Comparison of ENCODE assay signal across 10 cellular contexts in the genomic region with DNA sequence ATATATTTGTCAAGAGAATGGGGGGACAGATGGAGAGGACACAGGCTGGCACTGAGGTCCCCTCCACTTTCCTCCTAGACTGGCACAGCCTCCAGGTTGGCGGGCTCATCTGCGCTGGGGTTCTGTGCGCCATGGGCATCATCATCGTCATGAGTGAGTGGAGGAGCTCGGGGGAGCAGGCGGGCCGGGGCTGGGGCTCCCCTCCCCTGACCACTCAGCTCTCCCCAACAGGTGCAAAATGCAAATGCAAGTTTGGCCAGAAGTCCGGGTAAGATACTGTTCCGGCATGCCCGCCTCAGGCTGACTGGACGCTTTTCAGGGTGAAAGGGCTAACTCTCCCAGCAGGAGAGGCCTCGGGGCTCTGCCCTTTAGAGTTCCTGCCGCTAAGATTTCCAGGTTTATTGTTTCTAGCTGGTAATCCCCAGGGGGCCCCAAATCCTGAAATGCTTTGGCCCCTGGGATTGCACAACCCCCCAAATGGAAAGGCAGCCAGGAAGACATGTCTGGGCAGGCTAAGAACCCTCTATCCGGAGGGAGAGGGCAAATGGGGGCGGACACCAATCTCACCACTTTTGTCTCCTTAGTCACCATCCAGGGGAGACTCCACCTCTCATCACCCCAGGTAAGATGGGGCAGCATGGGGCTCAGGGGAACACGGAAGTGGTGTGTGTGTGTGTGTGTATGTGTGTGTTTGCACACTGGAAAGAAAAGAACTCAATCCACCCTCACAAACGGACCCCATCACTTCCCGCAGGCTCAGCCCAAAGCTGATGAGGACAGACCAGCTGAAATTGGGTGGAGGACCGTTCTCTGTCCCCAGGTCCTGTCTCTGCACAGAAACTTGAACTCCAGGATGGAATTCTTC. TPM values are rescaled to one million over a fixed set of nuclear protein-coding genes. Genes with fewer than 3 reads are reported as not detected.
DNase-seq lines count a peak whose midpoint lies in the region; ATAC-seq, FAIRE-seq and TF ChIP-seq lines count a peak whose summit lies in the region.
"Had no signal": no experiment of that assay in that cellular context is flagged by ENCODE, and none has a peak within 500 bp of the region (broad histone marks: within the 10 kb centered on the region; RNA-seq: fewer than 3 reads in every experiment).

No MANE protein-coding gene starts in this region.

- H3K4me2 ChIP-seq in IMR-90 (ENCODE audit: low read depth, low read length) (no peak overlapping the region), K562 (ENCODE audit: insufficient read depth, low read length) (no peak overlapping the region)

- ATAC-seq in IMR-90 (ENCODE audit: low read depth) (no peak), K562 (no peak)

- H2BK15ac ChIP-seq in IMR-90 (ENCODE audit: low read depth, low read length): no peak overlapping the region

- H3K79me2 ChIP-seq in K562 (ENCODE audit: control insufficient read depth, insufficient read depth, low read length): no peaks in the 10 kb centered on the region

- FAIRE-seq in K562 (lab: Jason Lieb, UNC): peak; percentile 40
- FAIRE-seq in kidney (lab: Jason Lieb, UNC): no peak
- FAIRE-seq in frontal cortex (lab: Jason Lieb, UNC): no peak

- H3K14ac ChIP-seq in IMR-90 (replicated peaks; ENCODE audit: low read depth, low read length): no peak overlapping the region

- dilution Hi-C loops in IMR-90 (cut with HindIII; ENCODE audit: low sequenced_read_pairs, unreplicated experiment): no loop called here

- H3K4me3 ChIP-seq in IMR-90 (ENCODE audit: insufficient read depth, low read depth, low read length) (no peak overlapping the region), K562 (no peak overlapping the region), kidney (ENCODE audit: low read length in 2 of 2) (no peak overlapping the region), adrenal gland (no peak overlapping the region)

- peak overlapping the region; percentile 79 for H2AK9ac ChIP-seq in IMR-90 (replicated peaks; ENCODE audit: low read depth, low read length, poor library complexity)

- H3K79me1 ChIP-seq in IMR-90 (ENCODE audit: low read depth in 1 of 2, low read length in 2 of 2): 0 out of 4 replicates have a peak, but pooled peaks cover 0 to 7% of the 10 kb centered on the region in 2 experiments

- H2AK5ac ChIP-seq in IMR-90 (ENCODE audit: low read depth, low read length): peak overlapping the region; percentile 12; the same call in 1 of the 2 replicates

- TF ChIP-seq RAD21 in IMR-90 (IDR thresholded peaks at IDR 0.05; ENCODE audit: low read length): no peak
- no peak for TF ChIP-seq RAD21 in K562 (CRISPR knock-in tag; conservative IDR thresholded peaks at IDR 0.05 in 1 of 2, IDR thresholded peaks at IDR 0.05 in 1 of 2)

- TF ChIP-seq CTCF in IMR-90 (conservative IDR thresholded peaks at IDR 0.05; ENCODE audit: low read depth, low read length): no peak
- TF ChIP-seq CTCF in K562 (IDR thresholded peaks at IDR 0.05 in 2 of 3, conservative IDR thresholded peaks at IDR 0.05 in 1 of 3; ENCODE audit: insufficient read depth in 2 of 3, low read depth in 1 of 3, low read length in 3 of 3): no peak
- no peak for TF ChIP-seq CTCF in kidney (IDR thresholded peaks at IDR 0.05; ENCODE audit: borderline replicate concordance, extremely low read depth, insufficient read depth)
- no peak for TF ChIP-seq CTCF in adrenal gland (IDR thresholded peaks at IDR 0.05)

- WGBS in IMR-90 (ENCODE audit: extremely low coverage in 2 of 2, insufficient read length in 1 of 2), 2 experiments: 86% methylated on average over 1 of the region's 19 CpGs; no CpG with 5 or more reads in 1 of the 2 experiments
- WGBS in K562 (ENCODE audit: insufficient coverage, low coverage, missing lambda C conversion rate): 54% methylated on average over 16 of the region's 19 CpGs
- 81 to 95% (median 89%) methylated on average over 17 to 19 of the region's 19 CpGs for WGBS in adrenal gland, 4 donors

- intact Hi-C loops in IMR-90 (cut with micrococcal nuclease): no loop called here
- intact Hi-C loops in K562 (cut with micrococcal nuclease): no loop called here
- intact Hi-C loops in kidney (cut with DNase I): no loop called here
- intact Hi-C loops in adrenal gland (cut with DNase I): no loop called here

- H2AFZ ChIP-seq in IMR-90 (replicated peaks; ENCODE audit: low read length, poor library complexity) (no peak overlapping the region), K562 (ENCODE audit: low read depth, low read length) (no peak overlapping the region)

- H2BK120ac ChIP-seq in IMR-90 (ENCODE audit: low read depth, low read length): no peak overlapping the region

- H3K18ac ChIP-seq in IMR-90 (ENCODE audit: low read depth, low read length): no peak overlapping the region

- no peak overlapping the region for H3K56ac ChIP-seq in IMR-90 (ENCODE audit: extremely low read depth, insufficient read depth, low read length)

- H4K8ac ChIP-seq in IMR-90 (ENCODE audit: low read depth in 2 of 2, low read length in 2 of 2): 0 out of 4 replicates have a peak overlapping the region, but pooled peaks of 1 of the 2 experiments have one; percentile 35

- CTCF ChIA-PET in IMR-90 (lab: Yijun Ruan, JAX) (no interaction called here), K562 (lab: Yijun Ruan, JAX; ENCODE audit: low intra/inter-chr PET ratio) (no interaction called here)

- no peak overlapping the region for H2BK5ac ChIP-seq in IMR-90 (ENCODE audit: low read depth, low read length, poor library complexity, severe bottlenecking)

- peaks cover 2% of the 10 kb centered on the region; the same call in 1 of the 2 replicates for H3K4me1 ChIP-seq in IMR-90 (ENCODE audit: control insufficient read depth, insufficient read depth, low read length)
- H3K4me1 ChIP-seq in K562 (replicated peaks in 1 of 2; ENCODE audit: control insufficient read depth in 2 of 2, insufficient read depth in 2 of 2, low read length in 2 of 2): peaks cover 8 to 46% of the 10 kb centered on the region in 2 experiments; a peak in 4 of 5 replicates
- peaks cover 0 to 9% of the 10 kb centered on the region in 2 donors for H3K4me1 ChIP-seq in kidney (ENCODE audit: control insufficient read depth in 1 of 2, insufficient read depth in 1 of 2, low read depth in 1 of 2, low read length in 2 of 2)
- H3K4me1 ChIP-seq in adrenal gland (replicated peaks in 1 of 2): peaks cover 0 to 30% of the 10 kb centered on the region in 2 donors

- no peak overlapping the region; the same call in 1 of the 2 replicates for H4K91ac ChIP-seq in IMR-90 (ENCODE audit: insufficient read depth, low read depth, low read length)

- no peaks in the 10 kb centered on the region for H3K9me3 ChIP-seq in IMR-90 (ENCODE audit: control insufficient read depth, insufficient read depth, low read length)
- H3K9me3 ChIP-seq in K562 (replicated peaks; ENCODE audit: control insufficient read depth, insufficient read depth, low read depth, low read length): no peaks in the 10 kb centered on the region
- H3K9me3 ChIP-seq in kidney (ENCODE audit: control insufficient read depth in 1 of 2, low read length in 2 of 2): no peaks in the 10 kb centered on the region
- H3K9me3 ChIP-seq in adrenal gland (replicated peaks in 1 of 3): no peaks in the 10 kb centered on the region

- H4K20me1 ChIP-seq in IMR-90 (ENCODE audit: insufficient read depth, low read length) (no peaks in the 10 kb centered on the region), K562 (replicated peaks; ENCODE audit: control insufficient read depth, insufficient read depth, low read length) (no peaks in the 10 kb centered on the region)

- in situ Hi-C loops in IMR-90 (cut with MboI; ENCODE audit: low sequenced_read_pairs): no loop called here
- in situ Hi-C loops in K562 (cut with MboI): no loop called here

- TF ChIP-seq POLR2A in IMR-90 (IDR thresholded peaks at IDR 0.05; ENCODE audit: low read depth, low read length) (no peak), K562 (conservative IDR thresholded peaks at IDR 0.05) (no peak), adrenal gland (IDR thresholded peaks at IDR 0.05) (no peak)

- H3K36me3 ChIP-seq in IMR-90 (ENCODE audit: control insufficient read depth, insufficient read depth, low read length): no peaks in the 10 kb centered on the region
- H3K36me3 ChIP-seq in K562 (ENCODE audit: control insufficient read depth, insufficient read depth, low read length): no peaks in the 10 kb centered on the region
- H3K36me3 ChIP-seq in kidney (ENCODE audit: control insufficient read depth in 1 of 2, insufficient read depth in 2 of 2, low read length in 2 of 2): no peaks in the 10 kb centered on the region
- H3K36me3 ChIP-seq in adrenal gland (replicated peaks in 1 of 2): no peaks in the 10 kb centered on the region

- H4K5ac ChIP-seq in IMR-90 (ENCODE audit: low read depth, low read length): no peak overlapping the region

- POLR2A ChIA-PET in IMR-90 (lab: Charles Lee; ENCODE audit: unreplicated experiment): no interaction called here
- POLR2A ChIA-PET in K562 (lab: Yijun Ruan, JAX): interaction anchor here (0.7 to 0.8 kb wide), 2 partner anchors 18 to 113 kb away, joined by 3 read pairs; no protein-coding TSS in a partner anchor

- H3K23ac ChIP-seq in IMR-90 (ENCODE audit: low read depth, low read length): no peak overlapping the region

- BruUV-seq in IMR-90 (replicated peaks; lab: Mats Ljungman, UMichigan) (no TSS peak), K562 (replicated peaks; lab: Mats Ljungman, UMichigan) (no TSS peak)

- no peak overlapping the region for H3K9ac ChIP-seq in IMR-90 (ENCODE audit: low read depth, low read length)
- no peak overlapping the region; a peak in 1 of 4 replicates for H3K9ac ChIP-seq in K562 (ENCODE audit: insufficient read depth in 1 of 2, low read depth in 2 of 2, low read length in 2 of 2)
- H3K9ac ChIP-seq in kidney (ENCODE audit: low read length in 2 of 2): no peak overlapping the region

- H2BK20ac ChIP-seq in IMR-90 (ENCODE audit: low read depth, low read length): no peak overlapping the region

- DNase-seq in IMR-90: no peak
- no peak for DNase-seq in K562 (ENCODE audit: extremely low read depth in 1 of 4, low spot score in 3 of 4)
- DNase-seq in kidney: peak; percentile 69
- DNase-seq in stimulated activated CD8-positive, alpha-beta memory T cell treated with anti-CD3 and anti-CD28 coated beads, Interleukin-4, amount 100 ng/mL, for 48 hours: no peak
- no peak for DNase-seq in T-helper 9 cell
- no peak for DNase-seq in frontal cortex (ENCODE audit: low spot score in 2 of 2)
- DNase-seq in adrenal gland: no peak
- DNase-seq: NCI-H226 had no signal

- TF ChIP-seq EP300 in K562 (IDR thresholded peaks at IDR 0.05; ENCODE audit: low read length): no peak

- no peak overlapping the region for H3K4ac ChIP-seq in IMR-90 (ENCODE audit: low read depth, low read length)

- no peaks in the 10 kb centered on the region; the same call in 1 of the 2 replicates for H3K27me3 ChIP-seq in IMR-90 (ENCODE audit: control insufficient read depth, insufficient read depth, low read length)
- H3K27me3 ChIP-seq in K562 (ENCODE audit: control insufficient read depth in 2 of 2, insufficient read depth in 2 of 2, low read length in 2 of 2): peaks cover 0 to 4% of the 10 kb centered on the region in 2 experiments; a peak in 1 of 5 replicates
- H3K27me3 ChIP-seq in adrenal gland: no peaks in the 10 kb centered on the region

- H3K9me1 ChIP-seq in IMR-90 (ENCODE audit: insufficient read depth, low read length) (peaks cover 7% of the 10 kb centered on the region; the same call in 1 of the 2 replicates), K562 (ENCODE audit: control insufficient read depth, insufficient read depth, low read length) (no peaks in the 10 kb centered on the region)

- H3K27ac ChIP-seq in IMR-90 (ENCODE audit: insufficient read depth, low read length) (no peak overlapping the region), K562 (ENCODE audit: extremely low read depth, low read depth, low read length) (no peak overlapping the region), kidney (ENCODE audit: low read depth in 2 of 2, low read length in 2 of 2) (no peak overlapping the region), temporal lobe (ENCODE audit: low read depth, low read length) (peak overlapping the region; percentile 100), adrenal gland (peak overlapping the region in 1 of 5 donors; percentile 74)

RNA-seq across cellular contexts. Expression of a gene that starts 7.3 kb away (rescaled TPM):
- total RNA-seq in IMR-90 (2012; rRNA removed) (not detected in 2 replicates), K562 (2014; rRNA removed) (not detected in 2 replicates), K562 (2014; rRNA removed; fragmentation: Illumina TruSeq; extraction: Trizol) (not detected in 2 replicates), K562 (2015; rRNA removed; fragmentation: Illumina TruSeq; extraction: Trizol) (not detected in 2 replicates), K562 (2021) (0.24 and 0.60 TPM in 2 replicates), kidney (33.7 TPM), temporal lobe (not detected), frontal cortex (not detected), adrenal gland (1 to 10 TPM in 2 of 8 donors, under 1 TPM in 3, not detected in 3; 0.34 to 4.6 (median 0.75) TPM)
- polyA plus RNA-seq in IMR-90 (2012; rRNA removed) (not detected in 2 replicates), K562 (2011; rRNA removed) (not detected in 2 replicates), K562 (2014; fragmentation: Illumina TruSeq; extraction: Trizol) (not detected in 2 replicates), K562 (2014; fragmentation: Nextera tagmentation; extraction: Ambion mirVana) (not detected), K562 (2014; rRNA removed) (not detected in 2 replicates), kidney (ENCODE audit: insufficient read depth, low read depth, low replicate concordance) (26.4 TPM), adrenal gland (1 to 10 TPM in 2 of 3 donors, under 1 TPM in 1; 0.35 to 4.0 (median 4.0) TPM)
- polyA plus RNA-seq in IMR-90 (2012; cell fraction: cytosol; rRNA removed): not detected in 2 replicates
- not detected in 2 replicates for polyA plus RNA-seq in IMR-90 (2012; cell fraction: nucleus; rRNA removed; ENCODE audit: low replicate concordance)
- not detected in 2 replicates for total RNA-seq in K562 (2011; cell fraction: chromatin; rRNA removed; ENCODE audit: low replicate concordance)
- not detected in 2 replicates for total RNA-seq in K562 (2011; cell fraction: nucleolus; rRNA removed)
- not detected in 2 replicates for total RNA-seq in K562 (2011; cell fraction: nucleoplasm; rRNA removed)
- polyA plus RNA-seq in K562 (2011; cell fraction: cytosol; rRNA removed): not detected in 2 replicates
- polyA plus RNA-seq in K562 (2011; cell fraction: nucleus; rRNA removed): not detected in 2 replicates
- polyA plus RNA-seq in K562 (2012): 0.16 TPM in 1 of 2 replicates, not detected in the other
- not detected in 2 replicates for polyA minus RNA-seq in K562 (2011; rRNA and poly(A)+ RNA removed)
- polyA minus RNA-seq in K562 (2011; cell fraction: cytosol; rRNA and poly(A)+ RNA removed): not detected in 2 replicates
- polyA minus RNA-seq in K562 (2011; cell fraction: nucleus; rRNA and poly(A)+ RNA removed): not detected in 2 replicates
- total RNA-seq: dermis microvascular lymphatic vessel endothelial cell had no signal

RNA-seq across cellular contexts. Expression of a gene that starts 11.9 kb away (rescaled TPM):
- total RNA-seq in IMR-90 (2012; rRNA removed): not detected in 2 replicates
- 0.06 and 0.10 TPM in 2 replicates for polyA plus RNA-seq in IMR-90 (2012; rRNA removed)
- 0.05 TPM in 1 of 2 replicates, not detected in the other for polyA plus RNA-seq in IMR-90 (2012; cell fraction: cytosol; rRNA removed)
- 2.3 and 3.5 TPM in 2 replicates for polyA plus RNA-seq in IMR-90 (2012; cell fraction: nucleus; rRNA removed; ENCODE audit: low replicate concordance)
- total RNA-seq in K562 (2011; cell fraction: chromatin; rRNA removed; ENCODE audit: low replicate concordance): 1.9 TPM in 2 replicates
- 0.67 and 0.92 TPM in 2 replicates for total RNA-seq in K562 (2011; cell fraction: nucleolus; rRNA removed)
- total RNA-seq in K562 (2011; cell fraction: nucleoplasm; rRNA removed): 0.88 and 0.92 TPM in 2 replicates
- total RNA-seq in K562 (2014; rRNA removed): 0.14 TPM in 1 of 2 replicates, not detected in the other
- total RNA-seq in K562 (2014; rRNA removed; fragmentation: Illumina TruSeq; extraction: Trizol): not detected in 2 replicates
- total RNA-seq in K562 (2015; rRNA removed; fragmentation: Illumina TruSeq; extraction: Trizol): not detected in 2 replicates
- total RNA-seq in K562 (2021): 0.24 TPM in 1 of 2 replicates, not detected in the other
- polyA plus RNA-seq in K562 (2011; rRNA removed): 0.29 and 0.73 TPM in 2 replicates
- 0.16 and 0.37 TPM in 2 replicates for polyA plus RNA-seq in K562 (2011; cell fraction: cytosol; rRNA removed)
- polyA plus RNA-seq in K562 (2011; cell fraction: nucleus; rRNA removed): 3.1 and 4.6 TPM in 2 replicates
- polyA plus RNA-seq in K562 (2012): 0.35 and 1.6 TPM in 2 replicates
- polyA plus RNA-seq in K562 (2014; fragmentation: Illumina TruSeq; extraction: Trizol): 0.30 and 0.33 TPM in 2 replicates
- not detected for polyA plus RNA-seq in K562 (2014; fragmentation: Nextera tagmentation; extraction: Ambion mirVana)
- polyA plus RNA-seq in K562 (2014; rRNA removed): 0.21 and 1.1 TPM in 2 replicates
- not detected in 2 replicates for polyA minus RNA-seq in K562 (2011; rRNA and poly(A)+ RNA removed)
- not detected in 2 replicates for polyA minus RNA-seq in K562 (2011; cell fraction: cytosol; rRNA and poly(A)+ RNA removed)
- 0.54 TPM in 1 of 2 replicates, not detected in the other for polyA minus RNA-seq in K562 (2011; cell fraction: nucleus; rRNA and poly(A)+ RNA removed)
- 7.5 TPM for total RNA-seq in kidney
- polyA plus RNA-seq in kidney (ENCODE audit: insufficient read depth, low read depth, low replicate concordance): 5.1 TPM
- 5.2 TPM for total RNA-seq in temporal lobe
- total RNA-seq in frontal cortex: 9.0 TPM
- 1 to 10 TPM in 6 of 8 donors, under 1 TPM in 2; 0.17 to 4.4 (median 1.2) TPM for total RNA-seq in adrenal gland
- polyA plus RNA-seq in adrenal gland: 10 to 100 TPM in 2 of 3 donors, 1 to 10 TPM in 1; 1.8 to 22.4 (median 19.5) TPM
- total RNA-seq: dermis microvascular lymphatic vessel endothelial cell had no signal

RNA-seq across cellular contexts. Expression of a gene that starts 15.7 kb away (rescaled TPM):
- total RNA-seq in IMR-90 (2012; rRNA removed) (0.18 TPM in 1 of 2 replicates, not detected in the other), K562 (2014; rRNA removed) (2.3 and 2.4 TPM in 2 replicates), K562 (2014; rRNA removed; fragmentation: Illumina TruSeq; extraction: Trizol) (not detected in 2 replicates), K562 (2015; rRNA removed; fragmentation: Illumina TruSeq; extraction: Trizol) (0.60 and 1.3 TPM in 2 replicates), K562 (2021) (1.7 and 2.7 TPM in 2 replicates), kidney (31.8 TPM), temporal lobe (0.74 TPM), frontal cortex (not detected), adrenal gland (10 to 100 TPM in 3 of 8 donors, 1 to 10 TPM in 4, not detected in 1; 2.0 to 16.1 (median 9.4) TPM)
- polyA plus RNA-seq in IMR-90 (2012; rRNA removed) (2.7 and 3.9 TPM in 2 replicates), K562 (2011; rRNA removed) (0.40 and 0.66 TPM in 2 replicates), K562 (2014; fragmentation: Illumina TruSeq; extraction: Trizol) (0.71 and 2.1 TPM in 2 replicates), K562 (2014; fragmentation: Nextera tagmentation; extraction: Ambion mirVana) (not detected), K562 (2014; rRNA removed) (2.4 and 3.2 TPM in 2 replicates), kidney (ENCODE audit: insufficient read depth, low read depth, low replicate concordance) (39.0 TPM), adrenal gland (10 to 100 TPM in 2 of 3 donors, 1 to 10 TPM in 1; 5.5 to 58.6 (median 45.7) TPM)
- 1.0 and 7.5 TPM in 2 replicates for polyA plus RNA-seq in IMR-90 (2012; cell fraction: cytosol; rRNA removed)
- polyA plus RNA-seq in IMR-90 (2012; cell fraction: nucleus; rRNA removed; ENCODE audit: low replicate concordance): 3.4 and 3.9 TPM in 2 replicates
- total RNA-seq in K562 (2011; cell fraction: chromatin; rRNA removed; ENCODE audit: low replicate concordance): 0.67 TPM in 1 of 2 replicates, not detected in the other
- total RNA-seq in K562 (2011; cell fraction: nucleolus; rRNA removed): 0.50 TPM in 1 of 2 replicates, not detected in the other
- total RNA-seq in K562 (2011; cell fraction: nucleoplasm; rRNA removed): not detected in 2 replicates
- polyA plus RNA-seq in K562 (2011; cell fraction: cytosol; rRNA removed): 0.16 TPM in 1 of 2 replicates, not detected in the other
- 0.49 and 2.1 TPM in 2 replicates for polyA plus RNA-seq in K562 (2011; cell fraction: nucleus; rRNA removed)
- polyA plus RNA-seq in K562 (2012): 2.1 and 4.4 TPM in 2 replicates
- not detected in 2 replicates for polyA minus RNA-seq in K562 (2011; rRNA and poly(A)+ RNA removed)
- not detected in 2 replicates for polyA minus RNA-seq in K562 (2011; cell fraction: cytosol; rRNA and poly(A)+ RNA removed)
- polyA minus RNA-seq in K562 (2011; cell fraction: nucleus; rRNA and poly(A)+ RNA removed): 0.67 TPM in 1 of 2 replicates, not detected in the other
- total RNA-seq: dermis microvascular lymphatic vessel endothelial cell had no signal

RNA-seq across cellular contexts. Expression of a gene that starts 20.1 kb away (rescaled TPM):
- total RNA-seq in IMR-90 (2012; rRNA removed) (not detected in 2 replicates), K562 (2014; rRNA removed) (not detected in 2 replicates), K562 (2014; rRNA removed; fragmentation: Illumina TruSeq; extraction: Trizol) (not detected in 2 replicates), K562 (2015; rRNA removed; fragmentation: Illumina TruSeq; extraction: Trizol) (0.26 and 0.36 TPM in 2 replicates), K562 (2021) (0.27 and 0.80 TPM in 2 replicates), kidney (0.94 TPM), temporal lobe (10.1 TPM), frontal cortex (10.6 TPM), adrenal gland (not detected)
- polyA plus RNA-seq in IMR-90 (2012; rRNA removed) (0.31 and 0.39 TPM in 2 replicates), K562 (2011; rRNA removed) (0.18 and 0.26 TPM in 2 replicates), K562 (2014; fragmentation: Illumina TruSeq; extraction: Trizol) (0.28 TPM in 1 of 2 replicates, not detected in the other), K562 (2014; fragmentation: Nextera tagmentation; extraction: Ambion mirVana) (under 1 TPM; 0.10 to 0.13 TPM), K562 (2014; rRNA removed) (0.32 and 0.46 TPM in 2 replicates), kidney (ENCODE audit: insufficient read depth, low read depth, low replicate concordance) (not detected), adrenal gland (under 1 TPM in 2 of 3 donors, not detected in 1; 0.64 to 0.67 TPM)
- 0.11 and 2.0 TPM in 2 replicates for polyA plus RNA-seq in IMR-90 (2012; cell fraction: cytosol; rRNA removed)
- 0.35 and 0.60 TPM in 2 replicates for polyA plus RNA-seq in IMR-90 (2012; cell fraction: nucleus; rRNA removed; ENCODE audit: low replicate concordance)
- 0.39 and 0.76 TPM in 2 replicates for total RNA-seq in K562 (2011; cell fraction: chromatin; rRNA removed; ENCODE audit: low replicate concordance)
- total RNA-seq in K562 (2011; cell fraction: nucleolus; rRNA removed): not detected in 2 replicates
- total RNA-seq in K562 (2011; cell fraction: nucleoplasm; rRNA removed): not detected in 2 replicates
- polyA plus RNA-seq in K562 (2011; cell fraction: cytosol; rRNA removed): 0.24 and 0.51 TPM in 2 replicates
- polyA plus RNA-seq in K562 (2011; cell fraction: nucleus; rRNA removed): 0.48 and 1.2 TPM in 2 replicates
- 1.4 and 1.5 TPM in 2 replicates for polyA plus RNA-seq in K562 (2012)
- not detected in 2 replicates for polyA minus RNA-seq in K562 (2011; rRNA and poly(A)+ RNA removed)
- not detected in 2 replicates for polyA minus RNA-seq in K562 (2011; cell fraction: cytosol; rRNA and poly(A)+ RNA removed)
- not detected in 2 replicates for polyA minus RNA-seq in K562 (2011; cell fraction: nucleus; rRNA and poly(A)+ RNA removed)
- total RNA-seq: dermis microvascular lymphatic vessel endothelial cell had no signal

RNA-seq across cellular contexts. Expression of a gene that starts 31.6 kb away (rescaled TPM):
- total RNA-seq in IMR-90 (2012; rRNA removed): 45.8 and 53.6 TPM in 2 replicates
- 245 and 287 TPM in 2 replicates for polyA plus RNA-seq in IMR-90 (2012; rRNA removed)
- polyA plus RNA-seq in IMR-90 (2012; cell fraction: cytosol; rRNA removed): 162 and 289 TPM in 2 replicates
- polyA plus RNA-seq in IMR-90 (2012; cell fraction: nucleus; rRNA removed; ENCODE audit: low replicate concordance): 57.5 and 83.6 TPM in 2 replicates
- 134 and 231 TPM in 2 replicates for total RNA-seq in K562 (2011; cell fraction: chromatin; rRNA removed; ENCODE audit: low replicate concordance)
- total RNA-seq in K562 (2011; cell fraction: nucleolus; rRNA removed): 240 and 311 TPM in 2 replicates
- total RNA-seq in K562 (2011; cell fraction: nucleoplasm; rRNA removed): 297 and 340 TPM in 2 replicates
- 174 and 300 TPM in 2 replicates for total RNA-seq in K562 (2014; rRNA removed)
- 122 and 147 TPM in 2 replicates for total RNA-seq in K562 (2014; rRNA removed; fragmentation: Illumina TruSeq; extraction: Trizol)
- total RNA-seq in K562 (2015; rRNA removed; fragmentation: Illumina TruSeq; extraction: Trizol): 252 and 264 TPM in 2 replicates
- total RNA-seq in K562 (2021): 250 and 256 TPM in 2 replicates
- 104 and 125 TPM in 2 replicates for polyA plus RNA-seq in K562 (2011; rRNA removed)
- polyA plus RNA-seq in K562 (2011; cell fraction: cytosol; rRNA removed): 271 and 533 TPM in 2 replicates
- polyA plus RNA-seq in K562 (2011; cell fraction: nucleus; rRNA removed): 105 and 188 TPM in 2 replicates
- polyA plus RNA-seq in K562 (2012): 353 and 530 TPM in 2 replicates
- 522 and 537 TPM in 2 replicates for polyA plus RNA-seq in K562 (2014; fragmentation: Illumina TruSeq; extraction: Trizol)
- 100 to 1,000 TPM; 125 to 198 TPM for polyA plus RNA-seq in K562 (2014; fragmentation: Nextera tagmentation; extraction: Ambion mirVana)
- 120 and 155 TPM in 2 replicates for polyA plus RNA-seq in K562 (2014; rRNA removed)
- polyA minus RNA-seq in K562 (2011; rRNA and poly(A)+ RNA removed): 93.8 and 163 TPM in 2 replicates
- polyA minus RNA-seq in K562 (2011; cell fraction: cytosol; rRNA and poly(A)+ RNA removed): 189 and 195 TPM in 2 replicates
- polyA minus RNA-seq in K562 (2011; cell fraction: nucleus; rRNA and poly(A)+ RNA removed): 55.6 and 58.4 TPM in 2 replicates
- 84.5 TPM for total RNA-seq in kidney
- 41.9 TPM for polyA plus RNA-seq in kidney (ENCODE audit: insufficient read depth, low read depth, low replicate concordance)
- total RNA-seq in temporal lobe: 0.74 TPM
- not detected for total RNA-seq in frontal cortex
- total RNA-seq in adrenal gland: 10 to 100 TPM; 11.5 to 68.4 (median 36.8) TPM
- polyA plus RNA-seq in adrenal gland: 100 to 1,000 TPM in 1 of 3 donors, 10 to 100 TPM in 2; 34.6 to 123 (median 84.2) TPM
